9 cellular contexts compared by ENCODE assay signal in genomic region chr22:45309422-45310227, GRCh38. TPM values are rescaled to one million over a fixed set of nuclear protein-coding genes. Genes with fewer than 3 reads are reported as not detected.
DNase-seq lines count a peak whose midpoint lies in the region; ATAC-seq, FAIRE-seq and TF ChIP-seq lines count a peak whose summit lies in the region.
"Had no signal": no experiment of that assay in that cellular context is flagged by ENCODE, and none has a peak within 500 bp of the region (broad histone marks: within the 10 kb centered on the region; RNA-seq: fewer than 3 reads in every experiment).

FAM118A (plus strand) TSS chr22:45309934; CDS start chr22:45322380, 12,446 bp downstream.

- no peaks in the 10 kb centered on the region for H3K36me3 ChIP-seq in BJ (ENCODE audit: control insufficient read depth, insufficient read depth, low read length)
- H3K36me3 ChIP-seq in colonic mucosa = no peaks in the 10 kb centered on the region

- H3K27me3 Mint-ChIP-seq in activated CD4-positive, alpha-beta T cell treated with anti-CD3 and anti-CD28 coated beads, Interleukin-2, amount 10 ng/mL, durations not matched to agents 24 days and 14 days = no peaks in the 10 kb centered on the region

- peak within 1 kb of the TSS; percentile 93 for H3K4me3 Mint-ChIP-seq in activated CD4-positive, alpha-beta T cell treated with anti-CD3 and anti-CD28 coated beads, Interleukin-2, amount 10 ng/mL, durations not matched to agents 24 days and 14 days

- CTCF ChIA-PET in BJ (lab: Yijun Ruan, JAX) = no interaction called here

- H3K4me3 ChIP-seq in BJ (ENCODE audit: low read depth, low read length) (peak within 1 kb of the TSS; percentile 61), colonic mucosa (peak within 1 kb of the TSS; percentile 77)

- H3K27me3 ChIP-seq in BJ (ENCODE audit: control insufficient read depth, insufficient read depth, low read length) (no peaks in the 10 kb centered on the region), colonic mucosa (no peaks in the 10 kb centered on the region)

- DNase-seq in BJ (ENCODE audit: low read depth) (peak; percentile 33), GM19239 (ENCODE audit: insufficient read length, low spot score) (peak; percentile 83), NCI-H524 (lab: John Stamatoyannopoulos, UW) (peak; percentile 89 to 93), colonic mucosa (peak; percentile 97), left colon (peak; percentile 94 to 95)
- DNase-seq in activated CD4-positive, alpha-beta T cell treated with anti-CD3 and anti-CD28 coated beads, Interleukin-2, amount 10 ng/mL, durations not matched to agents 24 days and 14 days = peak; percentile 100
- DNase-seq in stimulated activated CD4-positive, alpha-beta T cell treated with anti-CD3 and anti-CD28 coated beads, Interleukin-1b, Interleukin-23, amount 100 ng/mL, for 4 hours (ENCODE audit: low read depth in 2 of 2) = peak; percentile 96 to 98

- 0 out of 2 replicates have a peak, but pooled peaks have one; percentile 1 for TF ChIP-seq CTCF in BJ (IDR thresholded peaks at IDR 0.05; ENCODE audit: insufficient read depth, low read depth, low read length)
- TF ChIP-seq CTCF in colonic mucosa (IDR thresholded peaks at IDR 0.05) = no peak

- ATAC-seq in HG03442 (IDR thresholded peaks at IDR 0.05; ENCODE audit: unreplicated experiment) (peak; percentile 73), left colon (peak; percentile 82)

- H3K36me3 Mint-ChIP-seq in activated CD4-positive, alpha-beta T cell treated with anti-CD3 and anti-CD28 coated beads, Interleukin-2, amount 10 ng/mL, durations not matched to agents 24 days and 14 days (ENCODE audit: low read depth) = peaks cover 20% of the 10 kb centered on the region

- intact Hi-C loops in activated CD4-positive, alpha-beta T cell treated with anti-CD3 and anti-CD28 coated beads, Interleukin-2, amount 10 ng/mL, durations not matched to agents 24 days and 14 days (cut with micrococcal nuclease) = loop anchor here (1.0 to 2.0 kb wide), 3 partner anchors 9 to 69 kb away; partner anchors contain the start of gene KIAA0930
- intact Hi-C loops in colonic mucosa (cut with DNase I) (no loop called here), left colon (cut with DNase I, micrococcal nuclease) (no loop called here)

- peaks cover 43% of the 10 kb centered on the region for H3K4me1 Mint-ChIP-seq in activated CD4-positive, alpha-beta T cell treated with anti-CD3 and anti-CD28 coated beads, Interleukin-2, amount 10 ng/mL, durations not matched to agents 24 days and 14 days

- POLR2A ChIA-PET in BJ (lab: Charles Lee) = no interaction called here

- no peaks in the 10 kb centered on the region for H3K9me3 ChIP-seq in colonic mucosa

- H3K27ac ChIP-seq in colonic mucosa = peak within 1 kb of the TSS; percentile 92

- FAIRE-seq in GM19239 (lab: Jason Lieb, UNC) = peak; percentile 90
- FAIRE-seq: islet of Langerhans had no signal

- H3K9ac ChIP-seq in colonic mucosa (ENCODE audit: low read depth in 2 of 2, low read length in 2 of 2) = peak within 1 kb of the TSS; percentile 80 to 91

- H3K4me1 ChIP-seq in colonic mucosa = peaks cover 4% of the 10 kb centered on the region

- H3K9me3 Mint-ChIP-seq in activated CD4-positive, alpha-beta T cell treated with anti-CD3 and anti-CD28 coated beads, Interleukin-2, amount 10 ng/mL, durations not matched to agents 24 days and 14 days = no peaks in the 10 kb centered on the region

- H3K27ac Mint-ChIP-seq in activated CD4-positive, alpha-beta T cell treated with anti-CD3 and anti-CD28 coated beads, Interleukin-2, amount 10 ng/mL, durations not matched to agents 24 days and 14 days = peak within 1 kb of the TSS; percentile 91

RNA-seq across cellular contexts. Expression of gene FAM118A, which starts in this region (rescaled TPM):
- 17.6 and 18.8 TPM in 2 replicates for polyA plus RNA-seq in BJ (2011; rRNA removed)
- 13.9 and 19.9 TPM in 2 replicates for polyA minus RNA-seq in BJ (2011; rRNA and poly(A)+ RNA removed)
- total RNA-seq in activated CD4-positive, alpha-beta T cell treated with anti-CD3 and anti-CD28 coated beads, Interleukin-2, amount 10 ng/mL, durations not matched to agents 24 days and 14 days = 32.0 and 32.5 TPM in 2 replicates
- total RNA-seq in colonic mucosa = 10 to 100 TPM; 36.1 to 75.3 TPM
- 10 to 100 TPM; 47.0 to 60.7 TPM for total RNA-seq in left colon

Comparison
In these comparisons a context has a peak if more than half of its experiments do, and no peak if none do; other contexts are left out.
1. Peak in every context shown above with its lines: DNase-seq, ATAC-seq, H3K4me3 ChIP-seq and H3K27ac ChIP-seq.
2. DNase-seq: peak in every context shown above with its lines; median percentile 100 in activated CD4-positive, alpha-beta T cell treated with anti-CD3 and anti-CD28 coated beads, Interleukin-2, amount 10 ng/mL, durations not matched to agents 24 days and 14 days; 97 in colonic mucosa; 97 in stimulated activated CD4-positive, alpha-beta T cell treated with anti-CD3 and anti-CD28 coated beads, Interleukin-1b, Interleukin-23, amount 100 ng/mL, for 4 hours; 94 in left colon; 91 in NCI-H524; 83 in GM19239; 33 in BJ.